ENCODE assay signal across 8 cellular contexts in genomic region chr14:93332032-93332852, GRCh38. TPM values are rescaled to one million over a fixed set of nuclear protein-coding genes. Genes with fewer than 3 reads are reported as not detected.
DNase-seq lines count a peak whose midpoint lies in the region; ATAC-seq and TF ChIP-seq lines count a peak whose summit lies in the region.

No MANE protein-coding gene starts in this region.

- ATAC-seq in GM19438 (IDR thresholded peaks at IDR 0.05; ENCODE audit: low read depth, unreplicated experiment) = peak; percentile 64
- peak; percentile 53 for ATAC-seq in HG03460 (IDR thresholded peaks at IDR 0.05; ENCODE audit: unreplicated experiment)

- H3K36me3 ChIP-seq in DOHH2 (ENCODE audit: control insufficient read depth, low read length) = 0 out of 2 replicates have a peak, but pooled peaks cover 5% of the 10 kb centered on the region

- H3F3A ChIP-seq in DOHH2 (ENCODE audit: control insufficient read depth, insufficient read depth) = peaks cover 8% of the 10 kb centered on the region; the same call in 1 of the 2 replicates

- H3K9me3 ChIP-seq in DOHH2 (ENCODE audit: control insufficient read depth, insufficient read depth, low read length) = peaks cover 11% of the 10 kb centered on the region; the same call in 1 of the 2 replicates

- peaks cover 15% of the 10 kb centered on the region; the same call in 1 of the 2 replicates for H4K20me1 ChIP-seq in DOHH2 (ENCODE audit: control insufficient read depth, insufficient read depth, low read depth, low read length)

- TF ChIP-seq CTCF in DOHH2 (IDR thresholded peaks at IDR 0.05; ENCODE audit: low read depth, low read length, poor library complexity, severe bottlenecking) = no peak

- peaks cover 70% of the 10 kb centered on the region for H3K79me2 ChIP-seq in DOHH2 (ENCODE audit: control insufficient read depth, low read length)

- H3K27ac ChIP-seq in DOHH2 (ENCODE audit: low read depth, low read length) (peak overlapping the region; percentile 64), layer of hippocampus (ENCODE audit: low read depth, low read length) (peak overlapping the region; percentile 94)

- H3K9me2 ChIP-seq in DOHH2 (replicated peaks; ENCODE audit: control insufficient read depth, low read length) = no peaks in the 10 kb centered on the region; the same call in 1 of the 2 replicates

- peak overlapping the region; percentile 91 for H3K4me3 ChIP-seq in DOHH2 (ENCODE audit: low read length)

- H3K4me1 ChIP-seq in DOHH2 (ENCODE audit: control insufficient read depth, low read length) = peaks cover 35% of the 10 kb centered on the region

- DNase-seq in SW480 (ENCODE audit: low spot score) = peak; percentile 54
- peak; percentile 67 for DNase-seq in cerebellum (ENCODE audit: low spot score)
- DNase-seq in stimulated activated CD4-positive, alpha-beta T cell treated with anti-CD3 and anti-CD28 coated beads, Interleukin-2, amount 100 ng/mL, for 4 hours (ENCODE audit: low read depth) = peak; percentile 6
- DNase-seq in NCI-H2029 treated with DMSO at 0.1 percent for 48 hours (lab: John Stamatoyannopoulos, UW) = no peak

- no peaks in the 10 kb centered on the region for H3K27me3 ChIP-seq in DOHH2 (ENCODE audit: control insufficient read depth, low read length)
- H3K27me3 ChIP-seq in layer of hippocampus (ENCODE audit: control insufficient read depth, insufficient read depth, low read length) = no peaks in the 10 kb centered on the region

- H3K4me2 ChIP-seq in DOHH2 (ENCODE audit: low read length) = peak overlapping the region; percentile 74

RNA-seq across cellular contexts. Expression of gene BTBD7, which starts 0.6 kb away (rescaled TPM):
- total RNA-seq in cerebellum = 42.2 TPM

RNA-seq across cellular contexts. Expression of gene COX8C, which starts 14.7 kb away (rescaled TPM):
- total RNA-seq in cerebellum = not detected
